Comparison of ENCODE assay signal across 1 cellular context in genomic region chr9:127283917-127284316, GRCh38.
TF ChIP-seq lines count a peak whose summit lies in the region.

No MANE protein-coding gene starts in this region.

TF ChIP-seq in GM12878, 131 proteins besides CTCF, POLR2A, EP300 and RAD21 (continued from another document):
- TF ChIP-seq, protein P1, sequence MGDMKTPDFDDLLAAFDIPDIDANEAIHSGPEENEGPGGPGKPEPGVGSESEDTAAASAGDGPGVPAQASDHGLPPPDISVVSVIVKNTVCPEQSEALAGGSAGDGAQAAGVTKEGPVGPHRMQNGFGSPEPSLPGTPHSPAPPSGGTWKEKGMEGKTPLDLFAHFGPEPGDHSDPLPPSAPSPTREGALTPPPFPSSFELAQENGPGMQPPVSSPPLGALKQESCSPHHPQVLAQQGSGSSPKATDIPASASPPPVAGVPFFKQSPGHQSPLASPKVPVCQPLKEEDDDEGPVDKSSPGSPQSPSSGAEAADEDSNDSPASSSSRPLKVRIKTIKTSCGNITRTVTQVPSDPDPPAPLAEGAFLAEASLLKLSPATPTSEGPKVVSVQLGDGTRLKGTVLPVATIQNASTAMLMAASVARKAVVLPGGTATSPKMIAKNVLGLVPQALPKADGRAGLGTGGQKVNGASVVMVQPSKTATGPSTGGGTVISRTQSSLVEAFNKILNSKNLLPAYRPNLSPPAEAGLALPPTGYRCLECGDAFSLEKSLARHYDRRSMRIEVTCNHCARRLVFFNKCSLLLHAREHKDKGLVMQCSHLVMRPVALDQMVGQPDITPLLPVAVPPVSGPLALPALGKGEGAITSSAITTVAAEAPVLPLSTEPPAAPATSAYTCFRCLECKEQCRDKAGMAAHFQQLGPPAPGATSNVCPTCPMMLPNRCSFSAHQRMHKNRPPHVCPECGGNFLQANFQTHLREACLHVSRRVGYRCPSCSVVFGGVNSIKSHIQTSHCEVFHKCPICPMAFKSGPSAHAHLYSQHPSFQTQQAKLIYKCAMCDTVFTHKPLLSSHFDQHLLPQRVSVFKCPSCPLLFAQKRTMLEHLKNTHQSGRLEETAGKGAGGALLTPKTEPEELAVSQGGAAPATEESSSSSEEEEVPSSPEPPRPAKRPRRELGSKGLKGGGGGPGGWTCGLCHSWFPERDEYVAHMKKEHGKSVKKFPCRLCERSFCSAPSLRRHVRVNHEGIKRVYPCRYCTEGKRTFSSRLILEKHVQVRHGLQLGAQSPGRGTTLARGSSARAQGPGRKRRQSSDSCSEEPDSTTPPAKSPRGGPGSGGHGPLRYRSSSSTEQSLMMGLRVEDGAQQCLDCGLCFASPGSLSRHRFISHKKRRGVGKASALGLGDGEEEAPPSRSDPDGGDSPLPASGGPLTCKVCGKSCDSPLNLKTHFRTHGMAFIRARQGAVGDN (IDR thresholded peaks at IDR 0.05), result no peak
- TF ChIP-seq PAX8 (IDR thresholded peaks at IDR 0.05) (no peak), NR2C1 (IDR thresholded peaks at IDR 0.05) (no peak)
TF ChIP-seq in GM12878: peak in this region for 0.
